Comparison of ENCODE assay signal across 7 cellular contexts in genomic region chr13:54110597-54110996, GRCh38.
"Had no signal": no experiment of that assay in that cellular context is flagged by ENCODE, and none has a peak within 500 bp of the region (broad histone marks: within the 10 kb centered on the region; RNA-seq: fewer than 3 reads in every experiment).

No MANE protein-coding gene starts in this region.

- H3K4me3 ChIP-seq: GM23248, GM23338 had no signal

- H3K27ac Mint-ChIP-seq: GM23338, H9, HFFc6 had no signal

- H3K4me3 Mint-ChIP-seq: GM23338, H9, HFFc6 had no signal

- H3K9me3 Mint-ChIP-seq: GM23338, H9 had no signal

- H3K4me2 ChIP-seq: GM23338 had no signal

- DNase-seq: GM23248, GOT3, H7, H9, HCEC 1CT, HFFc6 had no signal

- H3K9ac ChIP-seq: GM23248 had no signal

- H3K27ac ChIP-seq: GM23248 had no signal

- H2AFZ ChIP-seq: GM23248, GM23338 had no signal
